In genomic region chr3:61631108-61631769, GRCh38 we compare ENCODE assay signal across 19 cellular contexts.
A peak's percentile ranks its signal among the peaks of the same experiment; 100 is the strongest.
DNase-seq lines count a peak whose midpoint lies in the region; ATAC-seq and TF ChIP-seq lines count a peak whose summit lies in the region.
"Had no signal": no experiment of that assay in that cellular context is flagged by ENCODE, and none has a peak within 500 bp of the region (broad histone marks: within the 10 kb centered on the region; RNA-seq: fewer than 3 reads in every experiment).

No MANE protein-coding gene starts in this region.

- H3F3A ChIP-seq in SK-N-SH (replicated peaks; ENCODE audit: insufficient read depth) = peaks cover 29% of the 10 kb centered on the region

- H3K27ac Mint-ChIP-seq in WTC11 = no peak overlapping the region
- H3K27ac Mint-ChIP-seq: activated CD4-positive, alpha-beta memory T cell treated with anti-CD3 and anti-CD28 coated beads for 36 hours; activated naive CD8-positive, alpha-beta T cell; CD8-positive, alpha-beta memory T cell had no signal

- POLR2A ChIA-PET in SK-N-SH (lab: Yijun Ruan, JAX) = no interaction called here
- POLR2A ChIA-PET in WTC11 (lab: Charles Lee) = no interaction called here

- H3K4me2 ChIP-seq in SK-N-SH (no peak overlapping the region), KMS-11 (peak overlapping the region; percentile 76)

- DNase-seq in SK-N-SH = no peak
- no peak for DNase-seq in WTC11 (ENCODE audit: low spot score)
- DNase-seq in thyroid gland = no peak
- DNase-seq in hypothalamus (lab: John Stamatoyannopoulos, UW) = no peak
- DNase-seq in Kasumi-1 (lab: John Stamatoyannopoulos, UW) = no peak
- DNase-seq in activated CD4-positive, alpha-beta T cell treated with anti-CD3 and anti-CD28 coated beads for 1 hour = no peak
- DNase-seq: activated CD4-positive, alpha-beta memory T cell treated with anti-CD3 and anti-CD28 coated beads for 36 hours; activated CD4-positive, CD25-positive, alpha-beta regulatory T cell; CD8-positive, alpha-beta memory T cell; KG1; NCI-H1694; NCI-H2171; NCI-H526 treated with DMSO at 0.1 percent for 48 hours; substantia nigra had no signal

- no peaks in the 10 kb centered on the region for H3K27me3 ChIP-seq in SK-N-SH (ENCODE audit: insufficient read depth)
- H3K27me3 ChIP-seq in KMS-11 (ENCODE audit: insufficient read depth, low read depth) = no peaks in the 10 kb centered on the region
- no peaks in the 10 kb centered on the region for H3K27me3 ChIP-seq in thyroid gland

- TF ChIP-seq POLR2A in thyroid gland (IDR thresholded peaks at IDR 0.05) = no peak

- H3K4me1 Mint-ChIP-seq in WTC11 = peaks cover 58% of the 10 kb centered on the region
- H3K4me1 Mint-ChIP-seq: CD8-positive, alpha-beta memory T cell had no signal

- peaks cover 14% of the 10 kb centered on the region for H3K9me3 Mint-ChIP-seq in WTC11
- H3K9me3 Mint-ChIP-seq: activated CD4-positive, alpha-beta memory T cell treated with anti-CD3 and anti-CD28 coated beads for 36 hours had no signal

- H3K79me2 ChIP-seq in SK-N-SH (ENCODE audit: insufficient read depth) = peaks cover 61% of the 10 kb centered on the region
- H3K79me2 ChIP-seq in KMS-11 (ENCODE audit: insufficient read depth, low read depth) = no peaks in the 10 kb centered on the region

- peaks cover 12% of the 10 kb centered on the region for H3K36me3 Mint-ChIP-seq in WTC11
- H3K36me3 Mint-ChIP-seq: activated CD4-positive, alpha-beta memory T cell treated with anti-CD3 and anti-CD28 coated beads for 36 hours; activated naive CD8-positive, alpha-beta T cell had no signal

- H3K4me3 Mint-ChIP-seq in WTC11 = no peak overlapping the region
- H3K4me3 Mint-ChIP-seq: activated CD4-positive, alpha-beta memory T cell treated with anti-CD3 and anti-CD28 coated beads for 36 hours; activated naive CD8-positive, alpha-beta T cell; CD8-positive, alpha-beta memory T cell had no signal

- TF ChIP-seq CTCF in SK-N-SH (IDR thresholded peaks at IDR 0.05) (peak; percentile 23; the same call in 1 of the 2 replicates), KMS-11 (conservative IDR thresholded peaks at IDR 0.05; ENCODE audit: low read depth, low read length) (no peak), WTC11 (IDR thresholded peaks at IDR 0.05) (no peak), thyroid gland (IDR thresholded peaks at IDR 0.05) (no peak)

- no peaks in the 10 kb centered on the region for H3K27me3 Mint-ChIP-seq in WTC11 (ENCODE audit: low read depth)
- H3K27me3 Mint-ChIP-seq: activated CD4-positive, alpha-beta memory T cell treated with anti-CD3 and anti-CD28 coated beads for 36 hours; activated naive CD8-positive, alpha-beta T cell; CD8-positive, alpha-beta memory T cell had no signal

- CTCF ChIA-PET in SK-N-SH (lab: Yijun Ruan, JAX) (interaction anchor here (1.4 to 1.9 kb wide), 2 partner anchors 12 to 13 kb away, joined by 4 to 6 read pairs; no protein-coding TSS in a partner anchor), WTC11 (lab: Charles Lee) (interaction anchor here (0.6 to 1.3 kb wide), 2 partner anchors 67 to 1251 kb away, joined by 3 to 4 read pairs; no protein-coding TSS in a partner anchor)

- no peak overlapping the region for H3K4me3 ChIP-seq in SK-N-SH (ENCODE audit: low read depth in 2 of 2, low read length in 1 of 2)
- no peak overlapping the region for H3K4me3 ChIP-seq in KMS-11 (IDR thresholded peaks at IDR 0.05; ENCODE audit: insufficient read depth, low read depth, low read length)
- H3K4me3 ChIP-seq in thyroid gland (replicated peaks in 1 of 3) = no peak overlapping the region

- H3K36me3 ChIP-seq in SK-N-SH (replicated peaks in 1 of 2; ENCODE audit: control insufficient read depth in 1 of 2, insufficient read depth in 2 of 2, low read length in 1 of 2) (no peaks in the 10 kb centered on the region), KMS-11 (ENCODE audit: insufficient read depth) (no peaks in the 10 kb centered on the region), thyroid gland (no peaks in the 10 kb centered on the region)

- no peak for TF ChIP-seq RAD21 in SK-N-SH (IDR thresholded peaks at IDR 0.05; ENCODE audit: low read length)

- H3K9me3 ChIP-seq in SK-N-SH (no peaks in the 10 kb centered on the region), thyroid gland (no peaks in the 10 kb centered on the region)

- ATAC-seq in SK-N-SH treated with all-trans-retinoic acid at 6 μM for 48 hours (no peak), WTC11 (0 out of 2 replicates have a peak, but pooled peaks have one; percentile 35)
- ATAC-seq: Right ventricle myocardium inferior had no signal

- H3K9ac ChIP-seq in SK-N-SH = no peak overlapping the region
- H3K9ac ChIP-seq in KMS-11 = no peak overlapping the region

- H3K27ac ChIP-seq in SK-N-SH (ENCODE audit: low read depth in 2 of 2, low read length in 1 of 2) (peak overlapping the region; percentile 51 to 90; a peak in 3 of 4 replicates), KMS-11 (no peak overlapping the region), thyroid gland (peak overlapping the region in 2 of 3 donors; percentile 39 to 47)
- H3K27ac ChIP-seq: 22Rv1 had no signal

- intact Hi-C loops in thyroid gland (cut with DNase I) = no loop called here

- H4K20me1 ChIP-seq in SK-N-SH (ENCODE audit: insufficient read depth) (no peaks in the 10 kb centered on the region), KMS-11 (ENCODE audit: insufficient read depth) (no peaks in the 10 kb centered on the region)

- no peak for TF ChIP-seq EP300 in SK-N-SH (IDR thresholded peaks at IDR 0.05; ENCODE audit: borderline replicate concordance in 1 of 2, low read depth in 1 of 2, low read length in 1 of 2)

- peaks cover 2 to 29% of the 10 kb centered on the region in 2 experiments; a peak in 3 of 4 replicates for H3K4me1 ChIP-seq in SK-N-SH (ENCODE audit: control insufficient read depth in 1 of 2, insufficient read depth in 2 of 2, low read depth in 1 of 2, low read length in 1 of 2)
- peaks cover 86% of the 10 kb centered on the region for H3K4me1 ChIP-seq in KMS-11 (ENCODE audit: low read depth, poor library complexity, severe bottlenecking)
- peaks cover 32 to 49% of the 10 kb centered on the region in 2 donors for H3K4me1 ChIP-seq in thyroid gland

- no peaks in the 10 kb centered on the region for H3K9me2 ChIP-seq in SK-N-SH

- H2AFZ ChIP-seq in SK-N-SH (ENCODE audit: low read depth) (no peak overlapping the region), KMS-11 (ENCODE audit: low read depth) (no peak overlapping the region)

- 95% methylated on average over 2 of the region's 2 CpGs for WGBS in SK-N-SH (ENCODE audit: low lambda C conversion rate)
- 89 to 92% methylated on average over 2 of the region's 2 CpGs for WGBS in thyroid gland, 2 donors

TF ChIP-seq in SK-N-SH, 30 proteins besides CTCF, POLR2A, EP300 and RAD21 (continues in another document):
- TF ChIP-seq ELF1 (IDR thresholded peaks at IDR 0.05) = no peak
- TF ChIP-seq GABPA (IDR thresholded peaks at IDR 0.05; ENCODE audit: low read depth) = no peak
- no peak for TF ChIP-seq POLR2AphosphoS5 (IDR thresholded peaks at IDR 0.05; ENCODE audit: low read depth, low read length)
- TF ChIP-seq SIN3A (IDR thresholded peaks at IDR 0.05; ENCODE audit: borderline replicate concordance, low read depth, low read length) = no peak
- no peak for TF ChIP-seq MEF2A (IDR thresholded peaks at IDR 0.05; ENCODE audit: borderline replicate concordance, low read depth)
- TF ChIP-seq FOXM1 (IDR thresholded peaks at IDR 0.05; ENCODE audit: low read depth) = no peak
- TF ChIP-seq, protein P1, sequence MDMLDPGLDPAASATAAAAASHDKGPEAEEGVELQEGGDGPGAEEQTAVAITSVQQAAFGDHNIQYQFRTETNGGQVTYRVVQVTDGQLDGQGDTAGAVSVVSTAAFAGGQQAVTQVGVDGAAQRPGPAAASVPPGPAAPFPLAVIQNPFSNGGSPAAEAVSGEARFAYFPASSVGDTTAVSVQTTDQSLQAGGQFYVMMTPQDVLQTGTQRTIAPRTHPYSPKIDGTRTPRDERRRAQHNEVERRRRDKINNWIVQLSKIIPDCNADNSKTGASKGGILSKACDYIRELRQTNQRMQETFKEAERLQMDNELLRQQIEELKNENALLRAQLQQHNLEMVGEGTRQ (IDR thresholded peaks at IDR 0.05; ENCODE audit: borderline replicate concordance, low read depth, low read length) = no peak

TF ChIP-seq in SK-N-SH treated with all-trans-retinoic acid at 6 μM for 48 hours, 23 proteins besides CTCF, POLR2A, EP300 and RAD21 (continues in another document):
- TF ChIP-seq PATZ1 (CRISPR knock-in tag; IDR thresholded peaks at IDR 0.05; ENCODE audit: borderline replicate concordance) (no peak), ZFP3 (CRISPR knock-in tag; IDR thresholded peaks at IDR 0.05) (no peak)

TF ChIP-seq in WTC11, 78 proteins besides CTCF, POLR2A, EP300 and RAD21 (continues in another document):
- TF ChIP-seq PRDM15 (CRISPR knock-in tag; IDR thresholded peaks at IDR 0.05) = no peak

Comparison
In these comparisons a context has a peak if more than half of its experiments do, and no peak if none do; other contexts are left out.
1. Of the 6 proteins assayed by ChIP-seq in both WTC11 and SK-N-SH: peak only in WTC11: none; only in SK-N-SH: CTCF; in both: none; in neither: 5.